16 cellular contexts compared by ENCODE assay signal in the genomic region with DNA sequence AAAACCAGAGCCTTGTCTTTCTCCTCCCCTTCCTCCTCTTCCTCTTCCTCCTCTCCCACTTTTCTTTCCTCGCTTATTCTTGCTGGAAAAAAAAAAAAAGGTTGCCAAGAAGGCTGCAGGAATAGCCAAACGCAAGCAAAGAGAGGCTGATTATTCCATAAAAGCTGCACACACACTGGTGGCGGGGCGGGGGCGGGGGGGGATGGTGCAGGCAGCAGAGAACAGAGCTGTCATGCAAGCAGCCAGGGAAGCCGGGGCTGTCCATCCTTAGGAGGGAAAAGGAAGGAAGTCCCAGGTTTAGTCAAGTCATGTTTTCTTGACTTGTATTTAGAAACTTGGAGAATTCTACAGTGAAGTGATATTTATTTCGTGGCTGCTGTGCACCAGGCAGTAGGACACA. TPM values are rescaled to one million over a fixed set of nuclear protein-coding genes. Genes with fewer than 3 reads are reported as not detected.
A peak's percentile ranks its signal among the peaks of the same experiment; 100 is the strongest.
DNase-seq lines count a peak whose midpoint lies in the region; ATAC-seq, FAIRE-seq and TF ChIP-seq lines count a peak whose summit lies in the region.
"Had no signal": no experiment of that assay in that cellular context is flagged by ENCODE, and none has a peak within 500 bp of the region (broad histone marks: within the 10 kb centered on the region; RNA-seq: fewer than 3 reads in every experiment).

No MANE protein-coding gene starts in this region.

- no peak overlapping the region for H3K27ac ChIP-seq in neuronal stem cell (replicated peaks; ENCODE audit: low read length)

- H2BK5ac ChIP-seq in neuronal stem cell (ENCODE audit: low read length) = no peak overlapping the region

- H3K36me3 ChIP-seq in neuronal stem cell (replicated peaks in 1 of 2; ENCODE audit: control insufficient read depth in 2 of 2, insufficient read depth in 2 of 2, low read length in 2 of 2) = no peaks in the 10 kb centered on the region
- H3K36me3 ChIP-seq: HAP-1 had no signal

- no peak for FAIRE-seq in H54 (lab: Jason Lieb, UNC)
- FAIRE-seq: A204.1, D721Med had no signal

- no peak overlapping the region for H4K91ac ChIP-seq in neuronal stem cell (ENCODE audit: low read depth, low read length, poor library complexity)

- no peak overlapping the region for H2AK5ac ChIP-seq in neuronal stem cell (ENCODE audit: low read depth, low read length)

- H3K27me3 ChIP-seq in neuronal stem cell (ENCODE audit: control insufficient read depth in 3 of 3, insufficient read depth in 3 of 3, low read depth in 1 of 3, low read length in 3 of 3) = peaks cover 0 to 6% (median 2%) of the 10 kb centered on the region in 3 experiments

- no peak overlapping the region for H3K9ac ChIP-seq in neuronal stem cell (ENCODE audit: low read depth, low read length, poor library complexity)

- H3K9me3 ChIP-seq in neuronal stem cell (replicated peaks in 1 of 2; ENCODE audit: control insufficient read depth in 2 of 2, insufficient read depth in 1 of 2, low read depth in 1 of 2, low read length in 2 of 2) = no peaks in the 10 kb centered on the region
- H3K9me3 ChIP-seq: HAP-1 had no signal

- no peak for TF ChIP-seq POLR2A in H54 (IDR thresholded peaks at IDR 0.05; ENCODE audit: low read depth, low read length)

- no peak overlapping the region for H3K14ac ChIP-seq in neuronal stem cell (ENCODE audit: low read length)

- peak; percentile 50 for DNase-seq in NCI-H146 (lab: John Stamatoyannopoulos, UW)
- no peak for DNase-seq in NCI-H146 treated with DMSO at 0.1 percent for 48 hours (lab: John Stamatoyannopoulos, UW; ENCODE audit: unreplicated experiment)
- DNase-seq in EH (ENCODE audit: low read depth) = peak; percentile 30
- DNase-seq in NCI-H69 (lab: John Stamatoyannopoulos, UW) = peak; percentile 69
- DNase-seq in neuronal stem cell (ENCODE audit: low spot score) = no peak
- DNase-seq in H54 (ENCODE audit: insufficient read length, low spot score) = no peak
- DNase-seq in NCI-H446 (lab: John Stamatoyannopoulos, UW) = no peak
- DNase-seq: DMS79, KG1, NCI-H2081 treated with DMSO at 0.1 percent for 48 hours, NCI-H226, Right ventricle myocardium superior had no signal

- no peaks in the 10 kb centered on the region for H3K79me1 ChIP-seq in neuronal stem cell (ENCODE audit: low read depth, low read length)

- no CpG with 5 or more reads among the region's 7 CpGs for WGBS in neuronal stem cell (ENCODE audit: extremely low coverage in 2 of 2, insufficient read length in 2 of 2, insufficient replicate concordance in 1 of 2), 2 donors

- no peak overlapping the region for H3K4me3 ChIP-seq in neuronal stem cell (ENCODE audit: low read length in 2 of 2)
- H3K4me3 ChIP-seq: HAP-1 had no signal

- no peak overlapping the region for H4K8ac ChIP-seq in neuronal stem cell (ENCODE audit: low read depth, low read length)

- H3K23ac ChIP-seq in neuronal stem cell (ENCODE audit: low read depth, low read length, poor library complexity) = no peak overlapping the region

- no peak overlapping the region for H2BK12ac ChIP-seq in neuronal stem cell (ENCODE audit: low read length)

- H3K18ac ChIP-seq in neuronal stem cell (ENCODE audit: low read length) = no peak overlapping the region

- H2BK120ac ChIP-seq in neuronal stem cell (ENCODE audit: low read depth, low read length) = no peak overlapping the region

- H3K4ac ChIP-seq in neuronal stem cell (ENCODE audit: low read length) = no peak overlapping the region

- peaks cover 4 to 8% of the 10 kb centered on the region in 2 donors for H3K4me1 ChIP-seq in neuronal stem cell (ENCODE audit: control insufficient read depth in 2 of 2, insufficient read depth in 1 of 2, low read depth in 1 of 2, low read length in 2 of 2)

- no peak overlapping the region for H2BK15ac ChIP-seq in neuronal stem cell (ENCODE audit: low read length)

- H3K4me2 ChIP-seq in neuronal stem cell (ENCODE audit: insufficient read depth, low read length, poor library complexity, severe bottlenecking) = no peak overlapping the region

- H2AFZ ChIP-seq in neuronal stem cell (ENCODE audit: low read length) = peak overlapping the region; percentile 23

- no peak for ATAC-seq in GM18511 (IDR thresholded peaks at IDR 0.05; ENCODE audit: unreplicated experiment)

RNA-seq across cellular contexts. Expression of a gene that starts 56.8 kb away (rescaled TPM):
- 1.8 TPM for polyA plus RNA-seq in neuronal stem cell (2013, experiment 1 of 2)
- 1.9 TPM for polyA plus RNA-seq in neuronal stem cell (2013, experiment 2 of 2)

Comparison
In these comparisons a context has a peak if more than half of its experiments do, and no peak if none do; other contexts are left out.
1. DNase-seq: peak in NCI-H146 (single experiment), EH (single experiment) and NCI-H69 (single experiment); none in NCI-H146 treated with DMSO at 0.1 percent for 48 hours (single experiment), neuronal stem cell (single experiment), H54 (single experiment) and NCI-H446 (0 of 2).